In the genomic region with DNA sequence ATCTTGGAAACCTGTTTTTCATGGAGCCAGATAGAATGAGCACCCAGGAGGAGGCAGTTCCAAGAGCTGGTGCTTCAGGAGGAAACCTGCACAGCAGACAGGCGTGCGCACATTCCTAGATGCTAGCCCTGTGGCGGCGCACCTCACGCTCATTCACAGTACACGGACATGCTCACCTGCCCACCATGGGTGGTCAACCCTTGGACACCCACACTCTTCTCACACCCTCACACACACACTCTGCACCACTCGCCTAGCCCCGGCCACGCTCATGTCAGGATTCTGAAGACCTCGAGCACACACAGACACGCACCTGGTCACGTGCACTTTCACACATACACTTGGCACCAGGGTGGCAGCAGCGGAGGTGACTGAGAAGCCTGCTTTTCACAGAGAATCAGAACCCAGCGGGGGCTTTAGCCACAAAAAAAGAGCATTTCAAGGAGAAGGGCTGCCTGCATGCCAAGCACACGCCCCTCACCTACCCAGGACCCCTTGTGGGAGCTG, we compare ENCODE assay signal across 15 cellular contexts. TPM values are rescaled to one million over a fixed set of nuclear protein-coding genes. Genes with fewer than 3 reads are reported as not detected.
DNase-seq lines count a peak whose midpoint lies in the region; ATAC-seq and TF ChIP-seq lines count a peak whose summit lies in the region.
"Had no signal": no experiment of that assay in that cellular context is flagged by ENCODE, and none has a peak within 500 bp of the region (broad histone marks: within the 10 kb centered on the region; RNA-seq: fewer than 3 reads in every experiment).

No MANE protein-coding gene starts in this region.

- no peak for TF ChIP-seq POLR2A in adrenal gland (IDR thresholded peaks at IDR 0.05)
- TF ChIP-seq POLR2A in stomach (IDR thresholded peaks at IDR 0.05), result no peak

- H3K36me3 ChIP-seq in Caco-2 (ENCODE audit: control insufficient read depth, insufficient read depth, low read length) (peaks cover 6% of the 10 kb centered on the region), adrenal gland (replicated peaks in 1 of 2) (no peaks in the 10 kb centered on the region), hepatocyte (replicated peaks; ENCODE audit: insufficient read depth, low read depth) (no peaks in the 10 kb centered on the region), stomach (no peaks in the 10 kb centered on the region)
- H3K36me3 ChIP-seq: colonic mucosa, left lung had no signal

- H3K9me2 ChIP-seq in hepatocyte (replicated peaks; ENCODE audit: insufficient read depth), result no peaks in the 10 kb centered on the region

- H3K9me3 ChIP-seq in Caco-2 (no peaks in the 10 kb centered on the region), adrenal gland (replicated peaks in 1 of 3) (no peaks in the 10 kb centered on the region), hepatocyte (ENCODE audit: low read depth) (no peaks in the 10 kb centered on the region), stomach (no peaks in the 10 kb centered on the region)
- H3K9me3 ChIP-seq: colonic mucosa, left lung had no signal

- TF ChIP-seq CTCF in Caco-2 (IDR thresholded peaks at IDR 0.05; ENCODE audit: insufficient read depth in 1 of 2, low read depth in 1 of 2, low read length in 1 of 2, severe bottlenecking in 1 of 2, unreplicated experiment in 1 of 2) (no peak), adrenal gland (IDR thresholded peaks at IDR 0.05) (no peak), hepatocyte (IDR thresholded peaks at IDR 0.05; ENCODE audit: poor library complexity) (no peak), stomach (IDR thresholded peaks at IDR 0.05) (no peak), nephron progenitor cell (IDR thresholded peaks at IDR 0.05) (no peak)

- H2AFZ ChIP-seq in hepatocyte, result no peak overlapping the region

- ATAC-seq in GM19023 (IDR thresholded peaks at IDR 0.05; ENCODE audit: unreplicated experiment) (no peak), GM21717 (IDR thresholded peaks at IDR 0.05; ENCODE audit: unreplicated experiment) (no peak)
- ATAC-seq: activated CD4-positive, alpha-beta T cell treated with anti-CD3 and anti-CD28 coated beads for 36 hours had no signal

- WGBS in adrenal gland, 4 donors, result 75 to 87% (median 81%) methylated on average over 9 to 15 of the region's 15 CpGs
- 83% methylated on average over 15 of the region's 15 CpGs for WGBS in hepatocyte (ENCODE audit: low lambda C conversion rate, missing lambda C conversion rate)
- WGBS in stomach, 5 donors, result 50 to 81% (median 59%) methylated on average over 8 to 15 of the region's 15 CpGs

- H3K27ac ChIP-seq in adrenal gland, result peak overlapping the region in 3 of 5 donors; percentile 49 to 89 (median 52)
- H3K27ac ChIP-seq in hepatocyte, result peak overlapping the region; percentile 89
- H3K27ac ChIP-seq in stomach, result peak overlapping the region; percentile 83 to 95 (median 89)

- H3K4me1 ChIP-seq in Caco-2 (peaks cover 66% of the 10 kb centered on the region), adrenal gland (replicated peaks in 1 of 2) (peaks cover 18 to 41% of the 10 kb centered on the region in 2 donors), hepatocyte (ENCODE audit: insufficient read depth) (peaks cover 71% of the 10 kb centered on the region), stomach (peaks cover 61 to 87% (median 84%) of the 10 kb centered on the region in 4 donors)

- H3K4me2 ChIP-seq in hepatocyte, result no peak overlapping the region

- H3K27me3 Mint-ChIP-seq in Caco-2 (ENCODE audit: insufficient read depth, unreplicated experiment), result no peaks in the 10 kb centered on the region
- peaks cover 16% of the 10 kb centered on the region for H3K27me3 Mint-ChIP-seq in nephron progenitor cell (ENCODE audit: low read depth, poor library complexity)
- H3K27me3 Mint-ChIP-seq: activated CD4-positive, alpha-beta T cell treated with anti-CD3 and anti-CD28 coated beads for 36 hours had no signal

- no TSS peak for BruUV-seq in Caco-2 (replicated peaks; lab: Mats Ljungman, UMichigan)

- H3K9me3 Mint-ChIP-seq in Caco-2 (ENCODE audit: unreplicated experiment) (no peaks in the 10 kb centered on the region), nephron progenitor cell (no peaks in the 10 kb centered on the region)

- CTCF ChIA-PET in Caco-2 (lab: Charles Lee), result interaction anchor here (1.1 to 1.2 kb wide), 2 partner anchors 14 to 17 kb away, joined by 3 read pairs; no protein-coding TSS in a partner anchor

- intact Hi-C loops in Caco-2 (cut with micrococcal nuclease; ENCODE audit: unreplicated experiment), result loop anchor here (2.0 kb wide), 1 partner anchor 27 kb away; no protein-coding TSS in a partner anchor
- intact Hi-C loops in adrenal gland (cut with DNase I), result no loop called here
- intact Hi-C loops in stomach (cut with DNase I; ENCODE audit: low total_unique reads), result no loop called here

- POLR2A ChIA-PET in Caco-2 (lab: Charles Lee), result interaction anchor here (1.1 kb wide), 1 partner anchor 126 kb away, joined by 3 read pairs; no protein-coding TSS in a partner anchor

- H3K36me3 Mint-ChIP-seq in Caco-2 (ENCODE audit: insufficient read depth, unreplicated experiment) (peaks cover 52% of the 10 kb centered on the region), nephron progenitor cell (ENCODE audit: low read depth) (peaks cover 11% of the 10 kb centered on the region)

- peaks cover 90% of the 10 kb centered on the region for H3K79me2 ChIP-seq in hepatocyte

- no peak for TF ChIP-seq EP300 in stomach (IDR thresholded peaks at IDR 0.05)

- peaks cover 10% of the 10 kb centered on the region for H4K20me1 ChIP-seq in hepatocyte (ENCODE audit: insufficient read depth, poor library complexity, severe bottlenecking)

- H3K4me3 Mint-ChIP-seq in Caco-2 (ENCODE audit: unreplicated experiment) (no peak overlapping the region), nephron progenitor cell (no peak overlapping the region)
- H3K4me3 Mint-ChIP-seq: activated CD4-positive, alpha-beta T cell treated with anti-CD3 and anti-CD28 coated beads for 36 hours had no signal

- H3K4me1 Mint-ChIP-seq in Caco-2 (ENCODE audit: low read depth, unreplicated experiment) (peaks cover 46% of the 10 kb centered on the region), nephron progenitor cell (peaks cover 77% of the 10 kb centered on the region)

- no peak overlapping the region for H3K4me3 ChIP-seq in Caco-2 (ENCODE audit: low read depth, low read length)
- H3K4me3 ChIP-seq in adrenal gland, result no peak overlapping the region
- no peak overlapping the region for H3K4me3 ChIP-seq in hepatocyte
- no peak overlapping the region for H3K4me3 ChIP-seq in stomach
- H3K4me3 ChIP-seq: colonic mucosa, left lung had no signal

- no peak for DNase-seq in Caco-2
- no peak for DNase-seq in adrenal gland
- DNase-seq in hepatocyte (ENCODE audit: low spot score), result no peak
- DNase-seq in stomach, result no peak
- no peak for DNase-seq in nephron progenitor cell
- no peak for DNase-seq in NK-92 treated with Interleukin-12 subunit alpha and Interleukin-12 subunit beta, amount 100 ng/mL, for 24 hours (lab: John Stamatoyannopoulos, UW)
- DNase-seq: activated CD4-positive, alpha-beta T cell treated with anti-CD3 and anti-CD28 coated beads for 36 hours; colonic mucosa; DND-41; left lung; NCI-H2081; NCI-H69; stimulated activated naive CD4-positive, alpha-beta T cell treated with Interleukin-2 at 50 U/mL for 16 hours had no signal

- peak overlapping the region; percentile 84 for H3K27ac Mint-ChIP-seq in Caco-2 (ENCODE audit: unreplicated experiment)
- H3K27ac Mint-ChIP-seq in nephron progenitor cell, result no peak overlapping the region
- H3K27ac Mint-ChIP-seq: activated CD4-positive, alpha-beta T cell treated with anti-CD3 and anti-CD28 coated beads for 36 hours had no signal

- H3K27me3 ChIP-seq in Caco-2 (replicated peaks; ENCODE audit: control insufficient read depth, insufficient read depth, low read length), result no peaks in the 10 kb centered on the region
- no peaks in the 10 kb centered on the region for H3K27me3 ChIP-seq in adrenal gland
- H3K27me3 ChIP-seq in hepatocyte, result no peaks in the 10 kb centered on the region
- no peaks in the 10 kb centered on the region for H3K27me3 ChIP-seq in stomach
- H3K27me3 ChIP-seq: colonic mucosa, left lung had no signal

RNA-seq across cellular contexts. Expression of gene RAI1, which starts 28.6 kb away (rescaled TPM):
- total RNA-seq in Caco-2 (2022) (44.3 and 46.7 TPM in 2 replicates), adrenal gland (10 to 100 TPM; 14.7 to 37.3 (median 28.1) TPM), hepatocyte (19.2 and 23.8 TPM in 2 replicates), stomach (10 to 100 TPM; 19.1 to 94.5 (median 46.9) TPM)
- polyA plus RNA-seq in adrenal gland (10 to 100 TPM in 2 of 3 donors, 1 to 10 TPM in 1; 4.2 to 31.2 (median 14.6) TPM), hepatocyte (18.7 and 20.2 TPM in 2 replicates), stomach (10 to 100 TPM in 2 of 3 donors, 1 to 10 TPM in 1; 4.6 to 12.5 (median 12.0) TPM)
